Comparison of ENCODE assay signal across 1 cellular context in genomic region chr16:14996702-14997101, GRCh38.
TF ChIP-seq lines count a peak whose summit lies in the region.

No MANE protein-coding gene starts in this region.

TF ChIP-seq in K562, 482 proteins besides CTCF, POLR2A, EP300 and RAD21:
- 0 out of 2 replicates have a peak, but pooled peaks have one; percentile 33 for TF ChIP-seq FOSL1 (tag; conservative IDR thresholded peaks at IDR 0.05)
